In the genomic region with DNA sequence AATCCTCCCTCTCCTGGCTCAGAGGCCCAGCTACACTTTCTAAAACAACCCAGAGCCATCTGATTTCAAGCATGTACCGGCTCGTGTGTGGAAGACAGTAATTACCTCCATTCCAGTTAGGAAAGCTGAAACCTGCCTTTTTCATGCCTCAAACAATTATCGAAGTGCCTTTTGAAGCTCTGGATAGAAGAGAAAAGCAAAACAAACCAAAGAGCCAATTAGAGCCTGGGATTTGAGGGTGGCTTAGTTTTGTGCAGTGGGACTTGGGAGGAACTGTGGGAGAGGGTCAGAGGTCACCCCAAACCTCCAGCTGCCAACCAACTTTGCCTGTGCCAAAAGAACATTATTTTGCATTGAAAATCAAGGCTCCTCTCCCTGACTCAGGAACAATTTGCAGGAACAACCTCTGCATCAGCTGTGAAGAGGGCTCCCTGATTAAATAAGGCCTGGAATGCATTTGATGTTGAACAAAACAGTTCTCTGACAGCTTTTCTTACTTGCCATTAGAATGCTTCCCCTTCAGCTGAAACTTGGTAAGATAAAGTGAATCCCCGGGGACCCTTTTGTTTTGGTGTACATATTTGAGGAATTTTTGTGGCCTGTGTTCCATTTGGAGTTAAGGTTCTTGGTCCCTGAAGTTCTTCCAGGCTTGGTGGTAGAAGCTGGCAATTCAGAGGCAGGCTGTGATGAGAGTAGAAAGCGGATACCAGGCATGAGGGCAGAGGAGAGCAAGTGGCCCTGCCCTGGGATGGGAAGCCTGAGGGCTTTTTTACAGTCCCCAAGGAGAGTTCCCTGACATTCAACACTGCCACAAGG, we compare ENCODE assay signal across 9 cellular contexts.
DNase-seq lines count a peak whose midpoint lies in the region; ATAC-seq, FAIRE-seq and TF ChIP-seq lines count a peak whose summit lies in the region.
"Had no signal": no experiment of that assay in that cellular context is flagged by ENCODE, and none has a peak within 500 bp of the region (broad histone marks: within the 10 kb centered on the region; RNA-seq: fewer than 3 reads in every experiment).

No MANE protein-coding gene starts in this region.

- ATAC-seq in HG03442 (IDR thresholded peaks at IDR 0.05; ENCODE audit: unreplicated experiment) (no peak), HG03097 (IDR thresholded peaks at IDR 0.05; ENCODE audit: low FRiP score, unreplicated experiment) (no peak)
- no peak for ATAC-seq in activated naive CD8-positive, alpha-beta T cell treated with anti-CD3 and anti-CD28 coated beads, Interleukin-2, amount 50 U/mL, for 24 hours

- H3K36me3 ChIP-seq in kidney (ENCODE audit: control insufficient read depth in 1 of 2, insufficient read depth in 2 of 2, low read length in 2 of 2): no peaks in the 10 kb centered on the region
- H3K36me3 ChIP-seq in skeletal muscle satellite cell (ENCODE audit: insufficient read depth, low read length): no peaks in the 10 kb centered on the region

- peak overlapping the region; percentile 57 to 94 (median 93) for H3K27ac Mint-ChIP-seq in brain
- H3K27ac Mint-ChIP-seq in activated naive CD8-positive, alpha-beta T cell treated with anti-CD3 and anti-CD28 coated beads, Interleukin-2, amount 50 U/mL, for 24 hours: no peak overlapping the region

- no peaks in the 10 kb centered on the region for H3K27me3 ChIP-seq in skeletal muscle satellite cell (ENCODE audit: control insufficient read depth, insufficient read depth, low read length)

- H3K4me2 ChIP-seq in skeletal muscle satellite cell (ENCODE audit: low read length): no peak overlapping the region

- H3K9me3 ChIP-seq in kidney (ENCODE audit: control insufficient read depth in 1 of 2, low read length in 2 of 2): no peaks in the 10 kb centered on the region
- H3K9me3 ChIP-seq in skeletal muscle satellite cell (replicated peaks; ENCODE audit: low read length): no peaks in the 10 kb centered on the region

- TF ChIP-seq CTCF in brain (conservative IDR thresholded peaks at IDR 0.05): no peak
- no peak for TF ChIP-seq CTCF in kidney (IDR thresholded peaks at IDR 0.05; ENCODE audit: borderline replicate concordance, extremely low read depth, insufficient read depth)

- H3K4me3 ChIP-seq in kidney (ENCODE audit: low read length in 2 of 2) (no peak overlapping the region), skeletal muscle satellite cell (ENCODE audit: low read length) (no peak overlapping the region)

- intact Hi-C loops in kidney (cut with DNase I): no loop called here

- peaks cover 21% of the 10 kb centered on the region for H3K36me3 Mint-ChIP-seq in brain
- no peaks in the 10 kb centered on the region for H3K36me3 Mint-ChIP-seq in activated naive CD8-positive, alpha-beta T cell treated with anti-CD3 and anti-CD28 coated beads, Interleukin-2, amount 50 U/mL, for 24 hours (ENCODE audit: low read depth)

- H3K4me3 Mint-ChIP-seq in brain: peak overlapping the region in 3 of 5 experiments; percentile 6 to 54 (median 6)
- no peak overlapping the region for H3K4me3 Mint-ChIP-seq in activated naive CD8-positive, alpha-beta T cell treated with anti-CD3 and anti-CD28 coated beads, Interleukin-2, amount 50 U/mL, for 24 hours

- FAIRE-seq in kidney (lab: Jason Lieb, UNC): no peak
- no peak for FAIRE-seq in GM19239 (lab: Jason Lieb, UNC)

- H3K4me1 ChIP-seq in kidney (ENCODE audit: control insufficient read depth in 1 of 2, insufficient read depth in 1 of 2, low read depth in 1 of 2, low read length in 2 of 2) (peaks cover 39 to 74% of the 10 kb centered on the region in 2 donors), skeletal muscle satellite cell (ENCODE audit: control insufficient read depth, insufficient read depth, low read length) (peaks cover 81% of the 10 kb centered on the region)

- DNase-seq in GM04503 (ENCODE audit: low read depth): peak; percentile 55
- peak; percentile 26 for DNase-seq in kidney
- DNase-seq in GM19239 (ENCODE audit: insufficient read length, low spot score): no peak
- no peak for DNase-seq in activated naive CD8-positive, alpha-beta T cell treated with anti-CD3 and anti-CD28 coated beads, Interleukin-2, amount 50 U/mL, for 24 hours
- DNase-seq: SIG-M5 had no signal

- H3K27me3 Mint-ChIP-seq in brain: no peaks in the 10 kb centered on the region
- no peaks in the 10 kb centered on the region for H3K27me3 Mint-ChIP-seq in activated naive CD8-positive, alpha-beta T cell treated with anti-CD3 and anti-CD28 coated beads, Interleukin-2, amount 50 U/mL, for 24 hours

- peaks cover 0 to 20% (median 12%) of the 10 kb centered on the region in 5 experiments for H3K9me3 Mint-ChIP-seq in brain
- no peaks in the 10 kb centered on the region for H3K9me3 Mint-ChIP-seq in activated naive CD8-positive, alpha-beta T cell treated with anti-CD3 and anti-CD28 coated beads, Interleukin-2, amount 50 U/mL, for 24 hours

- H3K9ac ChIP-seq in kidney (ENCODE audit: low read length in 2 of 2) (peak overlapping the region in 1 of 2 donors; percentile 36), skeletal muscle satellite cell (ENCODE audit: low read depth, low read length) (peak overlapping the region; percentile 44)

- peaks cover 75% of the 10 kb centered on the region for H3K4me1 Mint-ChIP-seq in brain
- H3K4me1 Mint-ChIP-seq in activated naive CD8-positive, alpha-beta T cell treated with anti-CD3 and anti-CD28 coated beads, Interleukin-2, amount 50 U/mL, for 24 hours: peaks cover 28% of the 10 kb centered on the region

- H3K27ac ChIP-seq in kidney (ENCODE audit: low read depth in 2 of 2, low read length in 2 of 2): peak overlapping the region in 1 of 2 donors; percentile 38

Comparison
In these comparisons a context has a peak if more than half of its experiments do, and no peak if none do; other contexts are left out.
1. DNase-seq: peak in GM04503 (single experiment) and kidney (single experiment); none in GM19239 (single experiment) and activated naive CD8-positive, alpha-beta T cell treated with anti-CD3 and anti-CD28 coated beads, Interleukin-2, amount 50 U/mL, for 24 hours (single experiment).